ENCODE assay signal across 1 cellular context in genomic region chr3:167673221-167673620, GRCh38.
TF ChIP-seq lines count a peak whose summit lies in the region.

No MANE protein-coding gene starts in this region.

TF ChIP-seq in K562, 482 proteins besides CTCF, POLR2A, EP300 and RAD21 (continued from another document):
- TF ChIP-seq HMBOX1 (IDR thresholded peaks at IDR 0.05) = no peak
